ENCODE assay signal across 8 cellular contexts in the genomic region with DNA sequence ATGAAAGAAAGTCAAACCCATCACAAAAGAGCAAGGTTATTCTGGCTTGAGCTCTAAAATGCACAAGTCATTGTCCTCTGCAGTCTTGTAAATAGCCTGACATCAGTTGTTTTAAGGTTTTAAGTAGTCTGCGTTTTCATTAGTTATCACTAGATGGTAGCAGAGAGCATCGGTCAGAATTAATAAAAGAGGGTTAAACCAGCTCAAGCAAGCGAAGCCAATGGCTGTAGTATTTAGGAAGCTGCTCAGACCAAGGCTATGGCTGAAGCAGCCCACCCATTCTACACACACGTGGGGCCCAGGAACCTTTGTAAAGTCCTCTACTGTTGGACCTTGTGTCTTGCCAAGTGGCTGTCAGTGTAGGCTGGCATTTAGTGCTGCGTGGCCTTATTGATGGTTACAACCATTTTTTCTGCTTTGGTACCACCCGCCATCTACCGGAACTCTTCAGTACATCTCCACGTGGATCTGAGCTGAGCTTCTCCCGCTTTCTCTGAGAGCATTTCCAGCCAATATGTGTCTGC. TPM values are rescaled to one million over a fixed set of nuclear protein-coding genes. Genes with fewer than 3 reads are reported as not detected.
A peak's percentile ranks its signal among the peaks of the same experiment; 100 is the strongest.
DNase-seq lines count a peak whose midpoint lies in the region; TF ChIP-seq lines count a peak whose summit lies in the region.

No MANE protein-coding gene starts in this region.

- peaks cover 2% of the 10 kb centered on the region for H3K36me3 Mint-ChIP-seq in activated naive CD4-positive, alpha-beta T cell treated with anti-CD3 and anti-CD28 coated beads, Interleukin-2, amount 10 ng/mL, durations not matched to agents 7 days and 5 days

- POLR2A ChIA-PET in HEK293 (lab: Yijun Ruan, JAX): interaction anchor here (1.2 kb wide), 2 partner anchors 13 to 63 kb away, joined by 7 to 9 read pairs; a partner anchor contains a TSS

- intact Hi-C loops in ascending aorta (cut with DNase I): no loop called here

- H3K4me3 Mint-ChIP-seq in activated naive CD4-positive, alpha-beta T cell treated with anti-CD3 and anti-CD28 coated beads, Interleukin-2, amount 10 ng/mL, durations not matched to agents 7 days and 5 days: no peak overlapping the region

- H3K36me3 ChIP-seq in HEK293 (ENCODE audit: control insufficient read depth in 2 of 2, insufficient read depth in 1 of 2, low read length in 2 of 2): no peaks in the 10 kb centered on the region
- H3K36me3 ChIP-seq in ascending aorta: no peaks in the 10 kb centered on the region

- H3K27me3 ChIP-seq in ascending aorta: no peaks in the 10 kb centered on the region

- CTCF ChIA-PET in HEK293 (lab: Yijun Ruan, JAX): interaction anchor here (0.6 to 2.7 kb wide), 27 partner anchors 8 to 388 kb away, joined by 3 to 13 read pairs (median 3); a partner anchor contains a TSS
- CTCF ChIA-PET in activated naive CD4-positive, alpha-beta T cell treated with anti-CD3 and anti-CD28 coated beads, Interleukin-2, amount 10 ng/mL, durations not matched to agents 7 days and 5 days (lab: Charles Lee): interaction anchor here (0.6 to 2.4 kb wide), 8 partner anchors 14 to 349 kb away, joined by 3 to 7 read pairs (median 4); a partner anchor contains a TSS

- no peaks in the 10 kb centered on the region for H3K4me1 ChIP-seq in HEK293 (ENCODE audit: control insufficient read depth, insufficient read depth, low read length)
- no peaks in the 10 kb centered on the region for H3K4me1 ChIP-seq in ascending aorta

- no peak overlapping the region for H3K4me3 ChIP-seq in HEK293 (ENCODE audit: low read depth, low read length)
- H3K4me3 ChIP-seq in ascending aorta: peak overlapping the region in 1 of 2 donors; percentile 29

- peak; percentile 46; the same call in 1 of the 2 replicates for TF ChIP-seq CTCF in HEK293 (tag by site-specific recombination; IDR thresholded peaks at IDR 0.05)
- TF ChIP-seq CTCF in ascending aorta (IDR thresholded peaks at IDR 0.05): peak; percentile 34 to 67 (median 65)

- H3K9me3 ChIP-seq in HEK293 (ENCODE audit: control insufficient read depth, insufficient read depth, low read depth, low read length) (no peaks in the 10 kb centered on the region), ascending aorta (no peaks in the 10 kb centered on the region)

- peaks cover 8% of the 10 kb centered on the region for H3K9me3 Mint-ChIP-seq in activated naive CD4-positive, alpha-beta T cell treated with anti-CD3 and anti-CD28 coated beads, Interleukin-2, amount 10 ng/mL, durations not matched to agents 7 days and 5 days

- H3K27ac ChIP-seq in HEK293 (ENCODE audit: extremely low read depth, low read depth, low read length) (no peak overlapping the region), ascending aorta (no peak overlapping the region)

- no peaks in the 10 kb centered on the region for H3K27me3 Mint-ChIP-seq in activated naive CD4-positive, alpha-beta T cell treated with anti-CD3 and anti-CD28 coated beads, Interleukin-2, amount 10 ng/mL, durations not matched to agents 7 days and 5 days

- no peak overlapping the region for H3K27ac Mint-ChIP-seq in activated naive CD4-positive, alpha-beta T cell treated with anti-CD3 and anti-CD28 coated beads, Interleukin-2, amount 10 ng/mL, durations not matched to agents 7 days and 5 days

- H3K4me1 Mint-ChIP-seq in activated naive CD4-positive, alpha-beta T cell treated with anti-CD3 and anti-CD28 coated beads, Interleukin-2, amount 10 ng/mL, durations not matched to agents 7 days and 5 days: peaks cover 18% of the 10 kb centered on the region

- DNase-seq in D341Med (ENCODE audit: low spot score) (peak; percentile 67), NCI-H446 treated with DMSO at 0.1 percent for 48 hours (lab: John Stamatoyannopoulos, UW) (peak; percentile 68), ascending aorta (ENCODE audit: low spot score in 2 of 2) (no peak), iPS DF 19.7 (ENCODE audit: low read depth, low spot score) (peak; percentile 47), smooth muscle cell of the brain vasculature (ENCODE audit: low read depth, low spot score) (peak; percentile 23)
- DNase-seq in stimulated activated CD4-positive, alpha-beta T cell treated with anti-CD3 and anti-CD28 coated beads, Interleukin-2, amount 100 ng/mL, for 48 hours: no peak
- DNase-seq in activated naive CD4-positive, alpha-beta T cell treated with anti-CD3 and anti-CD28 coated beads, Interleukin-2, amount 10 ng/mL, durations not matched to agents 7 days and 5 days: no peak

TF ChIP-seq in HEK293, 187 proteins besides CTCF, POLR2A, EP300 and RAD21 (continues in another document):
- TF ChIP-seq ZNF777 (tag by site-specific recombination; IDR thresholded peaks at IDR 0.05; ENCODE audit: borderline replicate concordance): no peak
- no peak for TF ChIP-seq ZBTB48 (tag by site-specific recombination; IDR thresholded peaks at IDR 0.05)
- no peak for TF ChIP-seq ZNF394 (tag by site-specific recombination; IDR thresholded peaks at IDR 0.05; ENCODE audit: borderline replicate concordance)
- peak; percentile 37; the same call in 1 of the 2 replicates for TF ChIP-seq YY1 (tag by site-specific recombination; IDR thresholded peaks at IDR 0.05)
- peak; percentile 52; the same call in 1 of the 2 replicates for TF ChIP-seq ZNF660 (tag by site-specific recombination; IDR thresholded peaks at IDR 0.05)
- TF ChIP-seq ZNF776 (tag by site-specific recombination; IDR thresholded peaks at IDR 0.05; ENCODE audit: borderline replicate concordance): no peak
- TF ChIP-seq, protein P1, sequence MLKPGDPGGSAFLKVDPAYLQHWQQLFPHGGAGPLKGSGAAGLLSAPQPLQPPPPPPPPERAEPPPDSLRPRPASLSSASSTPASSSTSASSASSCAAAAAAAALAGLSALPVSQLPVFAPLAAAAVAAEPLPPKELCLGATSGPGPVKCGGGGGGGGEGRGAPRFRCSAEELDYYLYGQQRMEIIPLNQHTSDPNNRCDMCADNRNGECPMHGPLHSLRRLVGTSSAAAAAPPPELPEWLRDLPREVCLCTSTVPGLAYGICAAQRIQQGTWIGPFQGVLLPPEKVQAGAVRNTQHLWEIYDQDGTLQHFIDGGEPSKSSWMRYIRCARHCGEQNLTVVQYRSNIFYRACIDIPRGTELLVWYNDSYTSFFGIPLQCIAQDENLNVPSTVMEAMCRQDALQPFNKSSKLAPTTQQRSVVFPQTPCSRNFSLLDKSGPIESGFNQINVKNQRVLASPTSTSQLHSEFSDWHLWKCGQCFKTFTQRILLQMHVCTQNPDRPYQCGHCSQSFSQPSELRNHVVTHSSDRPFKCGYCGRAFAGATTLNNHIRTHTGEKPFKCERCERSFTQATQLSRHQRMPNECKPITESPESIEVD (tag by site-specific recombination; IDR thresholded peaks at IDR 0.05): no peak
- no peak for TF ChIP-seq ZNF701 (tag by site-specific recombination; IDR thresholded peaks at IDR 0.05)
- TF ChIP-seq, protein P2, sequence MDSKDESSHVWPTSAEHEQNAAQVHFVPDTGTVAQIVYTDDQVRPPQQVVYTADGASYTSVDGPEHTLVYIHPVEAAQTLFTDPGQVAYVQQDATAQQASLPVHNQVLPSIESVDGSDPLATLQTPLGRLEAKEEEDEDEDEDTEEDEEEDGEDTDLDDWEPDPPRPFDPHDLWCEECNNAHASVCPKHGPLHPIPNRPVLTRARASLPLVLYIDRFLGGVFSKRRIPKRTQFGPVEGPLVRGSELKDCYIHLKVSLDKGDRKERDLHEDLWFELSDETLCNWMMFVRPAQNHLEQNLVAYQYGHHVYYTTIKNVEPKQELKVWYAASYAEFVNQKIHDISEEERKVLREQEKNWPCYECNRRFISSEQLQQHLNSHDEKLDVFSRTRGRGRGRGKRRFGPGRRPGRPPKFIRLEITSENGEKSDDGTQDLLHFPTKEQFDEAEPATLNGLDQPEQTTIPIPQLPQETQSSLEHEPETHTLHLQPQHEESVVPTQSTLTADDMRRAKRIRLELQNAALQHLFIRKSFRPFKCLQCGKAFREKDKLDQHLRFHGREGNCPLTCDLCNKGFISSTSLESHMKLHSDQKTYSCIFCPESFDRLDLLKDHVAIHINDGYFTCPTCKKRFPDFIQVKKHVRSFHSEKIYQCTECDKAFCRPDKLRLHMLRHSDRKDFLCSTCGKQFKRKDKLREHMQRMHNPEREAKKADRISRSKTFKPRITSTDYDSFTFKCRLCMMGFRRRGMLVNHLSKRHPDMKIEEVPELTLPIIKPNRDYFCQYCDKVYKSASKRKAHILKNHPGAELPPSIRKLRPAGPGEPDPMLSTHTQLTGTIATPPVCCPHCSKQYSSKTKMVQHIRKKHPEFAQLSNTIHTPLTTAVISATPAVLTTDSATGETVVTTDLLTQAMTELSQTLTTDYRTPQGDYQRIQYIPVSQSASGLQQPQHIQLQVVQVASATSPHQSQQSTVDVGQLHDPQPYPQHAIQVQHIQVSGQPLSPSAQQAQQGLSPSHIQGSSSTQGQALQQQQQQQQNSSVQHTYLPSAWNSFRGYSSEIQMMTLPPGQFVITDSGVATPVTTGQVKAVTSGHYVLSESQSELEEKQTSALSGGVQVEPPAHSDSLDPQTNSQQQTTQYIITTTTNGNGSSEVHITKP (tag by site-specific recombination; IDR thresholded peaks at IDR 0.05): peak; percentile 93
- no peak for TF ChIP-seq MZF1 (tag by site-specific recombination; IDR thresholded peaks at IDR 0.05; ENCODE audit: borderline replicate concordance)
- TF ChIP-seq ZSCAN16 (tag by site-specific recombination; IDR thresholded peaks at IDR 0.05): no peak
- TF ChIP-seq SP7 (tag by site-specific recombination; IDR thresholded peaks at IDR 0.05): no peak
- TF ChIP-seq KLF10 (tag by site-specific recombination; IDR thresholded peaks at IDR 0.05): no peak
- TF ChIP-seq, protein P3, sequence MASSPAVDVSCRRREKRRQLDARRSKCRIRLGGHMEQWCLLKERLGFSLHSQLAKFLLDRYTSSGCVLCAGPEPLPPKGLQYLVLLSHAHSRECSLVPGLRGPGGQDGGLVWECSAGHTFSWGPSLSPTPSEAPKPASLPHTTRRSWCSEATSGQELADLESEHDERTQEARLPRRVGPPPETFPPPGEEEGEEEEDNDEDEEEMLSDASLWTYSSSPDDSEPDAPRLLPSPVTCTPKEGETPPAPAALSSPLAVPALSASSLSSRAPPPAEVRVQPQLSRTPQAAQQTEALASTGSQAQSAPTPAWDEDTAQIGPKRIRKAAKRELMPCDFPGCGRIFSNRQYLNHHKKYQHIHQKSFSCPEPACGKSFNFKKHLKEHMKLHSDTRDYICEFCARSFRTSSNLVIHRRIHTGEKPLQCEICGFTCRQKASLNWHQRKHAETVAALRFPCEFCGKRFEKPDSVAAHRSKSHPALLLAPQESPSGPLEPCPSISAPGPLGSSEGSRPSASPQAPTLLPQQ (tag by site-specific recombination; IDR thresholded peaks at IDR 0.05): 0 out of 2 replicates have a peak, but pooled peaks have one; percentile 16
- no peak for TF ChIP-seq ZBTB7A (tag by site-specific recombination; IDR thresholded peaks at IDR 0.05; ENCODE audit: low read depth)

RNA-seq across cellular contexts. Expression of a gene that starts 13.3 kb away (rescaled TPM):
- 9.8 TPM for total RNA-seq in ascending aorta

RNA-seq across cellular contexts. Expression of a gene that starts 20.3 kb away (rescaled TPM):
- not detected for total RNA-seq in ascending aorta

RNA-seq across cellular contexts. Expression of a gene that starts 46.2 kb away (rescaled TPM):
- 6.8 TPM for total RNA-seq in ascending aorta

RNA-seq across cellular contexts. Expression of a gene that starts 57.3 kb away (rescaled TPM):
- 3.0 TPM for total RNA-seq in ascending aorta

Comparison
In these comparisons a context has a peak if more than half of its experiments do, and no peak if none do; other contexts are left out.
1. DNase-seq: peak in D341Med (single experiment), NCI-H446 treated with DMSO at 0.1 percent for 48 hours (single experiment), iPS DF 19.7 (single experiment) and smooth muscle cell of the brain vasculature (single experiment); none in ascending aorta (0 of 2), stimulated activated CD4-positive, alpha-beta T cell treated with anti-CD3 and anti-CD28 coated beads, Interleukin-2, amount 100 ng/mL, for 48 hours (0 of 2) and activated naive CD4-positive, alpha-beta T cell treated with anti-CD3 and anti-CD28 coated beads, Interleukin-2, amount 10 ng/mL, durations not matched to agents 7 days and 5 days (single experiment).